26 cellular contexts compared by ENCODE assay signal in genomic region chr2:124824441-124824840, GRCh38.
A peak's percentile ranks its signal among the peaks of the same experiment; 100 is the strongest.
DNase-seq lines count a peak whose midpoint lies in the region.
"Had no signal": no experiment of that assay in that cellular context is flagged by ENCODE, and none has a peak within 500 bp of the region (broad histone marks: within the 10 kb centered on the region; RNA-seq: fewer than 3 reads in every experiment).

No MANE protein-coding gene starts in this region.

- no peak overlapping the region for H3K27ac Mint-ChIP-seq in activated CD4-positive, alpha-beta T cell treated with anti-CD3 and anti-CD28 coated beads, Interleukin-2, amount 10 ng/mL, durations not matched to agents 24 days and 14 days
- H3K27ac Mint-ChIP-seq: B cell; CD14-positive monocyte; CD4-positive, alpha-beta memory T cell; CD4-positive, alpha-beta T cell; CD4-positive, CD25-positive, alpha-beta regulatory T cell; CD8-positive, alpha-beta memory T cell; CD8-positive, alpha-beta T cell had no signal

- H3K4me1 Mint-ChIP-seq in activated CD4-positive, alpha-beta T cell treated with anti-CD3 and anti-CD28 coated beads, Interleukin-2, amount 10 ng/mL, durations not matched to agents 24 days and 14 days, result no peaks in the 10 kb centered on the region
- H3K4me1 Mint-ChIP-seq: B cell; CD14-positive monocyte; CD4-positive, alpha-beta memory T cell; CD4-positive, CD25-positive, alpha-beta regulatory T cell; CD8-positive, alpha-beta memory T cell had no signal

- DNase-seq in activated CD4-positive, alpha-beta T cell treated with anti-CD3 and anti-CD28 coated beads, Interleukin-2, amount 10 ng/mL, durations not matched to agents 24 days and 14 days, result peak; percentile 4
- DNase-seq in activated CD4-positive, alpha-beta T cell treated with anti-CD3 and anti-CD28 coated beads for 4 hours, result no peak
- peak; percentile 92 for DNase-seq in SK-N-DZ (ENCODE audit: low spot score)
- DNase-seq in NCI-H510A (lab: John Stamatoyannopoulos, UW), result no peak
- DNase-seq: 8988T; ACHN; AML-193; BE2C; C1 segment of cervical spinal cord; Caco-2; Calu3; CD4-positive, alpha-beta memory T cell; CD4-positive, alpha-beta T cell; CD4-positive, CD25-positive, alpha-beta regulatory T cell; CD8-positive, alpha-beta memory T cell; CD8-positive, alpha-beta T cell; COR-L47; DMS 273 treated with DMSO at 0.1 percent for 48 hours; DMS153; DMS53; DMS79; DMS79 treated with DMSO at 0.1 percent for 48 hours; DND-41; EL had no signal

- H3K36me3 Mint-ChIP-seq in activated CD4-positive, alpha-beta T cell treated with anti-CD3 and anti-CD28 coated beads, Interleukin-2, amount 10 ng/mL, durations not matched to agents 24 days and 14 days (ENCODE audit: low read depth), result no peaks in the 10 kb centered on the region
- H3K36me3 Mint-ChIP-seq: CD14-positive monocyte; CD4-positive, alpha-beta memory T cell; CD4-positive, CD25-positive, alpha-beta regulatory T cell; CD8-positive, alpha-beta memory T cell; CD8-positive, alpha-beta T cell had no signal

- H3K4me3 Mint-ChIP-seq in activated CD4-positive, alpha-beta T cell treated with anti-CD3 and anti-CD28 coated beads, Interleukin-2, amount 10 ng/mL, durations not matched to agents 24 days and 14 days, result no peak overlapping the region
- H3K4me3 Mint-ChIP-seq: B cell; CD14-positive monocyte; CD4-positive, alpha-beta memory T cell; CD4-positive, alpha-beta T cell; CD4-positive, CD25-positive, alpha-beta regulatory T cell; CD8-positive, alpha-beta memory T cell; CD8-positive, alpha-beta T cell had no signal

- no peaks in the 10 kb centered on the region for H3K27me3 Mint-ChIP-seq in activated CD4-positive, alpha-beta T cell treated with anti-CD3 and anti-CD28 coated beads, Interleukin-2, amount 10 ng/mL, durations not matched to agents 24 days and 14 days
- H3K27me3 Mint-ChIP-seq: B cell; CD4-positive, alpha-beta memory T cell; CD4-positive, alpha-beta T cell; CD4-positive, CD25-positive, alpha-beta regulatory T cell had no signal

- intact Hi-C loops in activated CD4-positive, alpha-beta T cell treated with anti-CD3 and anti-CD28 coated beads, Interleukin-2, amount 10 ng/mL, durations not matched to agents 24 days and 14 days (cut with micrococcal nuclease), result no loop called here

- H3K9me3 Mint-ChIP-seq in activated CD4-positive, alpha-beta T cell treated with anti-CD3 and anti-CD28 coated beads, Interleukin-2, amount 10 ng/mL, durations not matched to agents 24 days and 14 days, result peaks cover 9% of the 10 kb centered on the region

Comparison
In these comparisons a context has a peak if more than half of its experiments do, and no peak if none do; other contexts are left out.
1. DNase-seq: peak in activated CD4-positive, alpha-beta T cell treated with anti-CD3 and anti-CD28 coated beads, Interleukin-2, amount 10 ng/mL, durations not matched to agents 24 days and 14 days (single experiment) and SK-N-DZ (single experiment); none in activated CD4-positive, alpha-beta T cell treated with anti-CD3 and anti-CD28 coated beads for 4 hours (0 of 2) and NCI-H510A (single experiment).